ENCODE assay signal across 1 cellular context in genomic region chrX:69615323-69615722, GRCh38.
TF ChIP-seq lines count a peak whose summit lies in the region.

No MANE protein-coding gene starts in this region.

TF ChIP-seq in GM23338, 12 proteins besides CTCF, POLR2A, EP300 and RAD21 (continued from another document):
- TF ChIP-seq ZNF462 (CRISPR knock-in tag; IDR thresholded peaks at IDR 0.05) (no peak), ZNF114 (CRISPR knock-in tag; IDR thresholded peaks at IDR 0.05) (no peak)
TF ChIP-seq in GM23338: peak in this region for 0.
